Comparison of ENCODE assay signal across 1 cellular context in genomic region chr20:63708301-63709148, GRCh38.
TF ChIP-seq lines count a peak whose summit lies in the region.

No MANE protein-coding gene starts in this region.

TF ChIP-seq in SK-N-SH, 30 proteins besides CTCF, POLR2A, EP300 and RAD21 (continued from another document):
- no peak for TF ChIP-seq REST (IDR thresholded peaks at IDR 0.05; ENCODE audit: low read depth, low read length)
- no peak for TF ChIP-seq RFX5 (IDR thresholded peaks at IDR 0.05; ENCODE audit: low read length)
- no peak for TF ChIP-seq SMC3 (IDR thresholded peaks at IDR 0.05; ENCODE audit: low read depth, low read length)
- TF ChIP-seq FOSL2 (IDR thresholded peaks at IDR 0.05; ENCODE audit: borderline replicate concordance, low read depth) = no peak
- TF ChIP-seq POLR2AphosphoS5 (IDR thresholded peaks at IDR 0.05; ENCODE audit: low read depth, low read length) = no peak
- no peak for TF ChIP-seq EZH2phosphoT487 (IDR thresholded peaks at IDR 0.05; ENCODE audit: borderline replicate concordance, low read depth)
- no peak for TF ChIP-seq RCOR1 (IDR thresholded peaks at IDR 0.05; ENCODE audit: low read length)
- TF ChIP-seq FOXM1 (IDR thresholded peaks at IDR 0.05; ENCODE audit: low read depth) = no peak
- TF ChIP-seq, protein P1, sequence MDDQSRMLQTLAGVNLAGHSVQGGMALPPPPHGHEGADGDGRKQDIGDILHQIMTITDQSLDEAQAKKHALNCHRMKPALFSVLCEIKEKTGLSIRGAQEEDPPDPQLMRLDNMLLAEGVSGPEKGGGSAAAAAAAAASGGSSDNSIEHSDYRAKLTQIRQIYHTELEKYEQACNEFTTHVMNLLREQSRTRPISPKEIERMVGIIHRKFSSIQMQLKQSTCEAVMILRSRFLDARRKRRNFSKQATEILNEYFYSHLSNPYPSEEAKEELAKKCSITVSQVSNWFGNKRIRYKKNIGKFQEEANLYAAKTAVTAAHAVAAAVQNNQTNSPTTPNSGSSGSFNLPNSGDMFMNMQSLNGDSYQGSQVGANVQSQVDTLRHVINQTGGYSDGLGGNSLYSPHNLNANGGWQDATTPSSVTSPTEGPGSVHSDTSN (IDR thresholded peaks at IDR 0.05) = no peak
- TF ChIP-seq NFIC (IDR thresholded peaks at IDR 0.05; ENCODE audit: borderline replicate concordance) = no peak
- no peak for TF ChIP-seq TCF12 (IDR thresholded peaks at IDR 0.05)
- no peak for TF ChIP-seq FOXJ3 (CRISPR knock-in tag; IDR thresholded peaks at IDR 0.05)
